Comparison of ENCODE assay signal across 10 cellular contexts in genomic region chr6:33607784-33608161, GRCh38.
DNase-seq lines count a peak whose midpoint lies in the region; ATAC-seq and TF ChIP-seq lines count a peak whose summit lies in the region.
"Had no signal": no experiment of that assay in that cellular context is flagged by ENCODE, and none has a peak within 500 bp of the region (broad histone marks: within the 10 kb centered on the region; RNA-seq: fewer than 3 reads in every experiment).

No MANE protein-coding gene starts in this region.

- no peak overlapping the region for H3K4me3 ChIP-seq in GM12865 (ENCODE audit: low read depth, low read length)
- H3K4me3 ChIP-seq: coronary artery had no signal

- TF ChIP-seq CTCF in 22Rv1 (IDR thresholded peaks at IDR 0.05) (peak; percentile 76), GM12865 (IDR thresholded peaks at IDR 0.05; ENCODE audit: insufficient read depth, low read depth, low read length, missing control alignments) (peak; percentile 65)

- ATAC-seq in SK-N-SH treated with all-trans-retinoic acid at 6 μM for 48 hours: no peak; the same call in 2 of the 3 replicates
- no peak for ATAC-seq in HG02938 (IDR thresholded peaks at IDR 0.05; ENCODE audit: unreplicated experiment)

- peak; percentile 65 for DNase-seq in GM12865 (ENCODE audit: low read depth)
- peak; percentile 75 for DNase-seq in germinal center (ENCODE audit: low spot score)
- no peak for DNase-seq in T1000 (lab: John Stamatoyannopoulos, UW)
- DNase-seq in iPS-NIHi7 (ENCODE audit: extremely low spot score): no peak
- no peak for DNase-seq in middle frontal gyrus (ENCODE audit: extremely low spot score, low spot score)
- DNase-seq: SW 1271 had no signal

- no peak overlapping the region for H3K27ac ChIP-seq in 22Rv1
- H3K27ac ChIP-seq: coronary artery had no signal

TF ChIP-seq in SK-N-SH treated with all-trans-retinoic acid at 6 μM for 48 hours, 23 proteins besides CTCF, POLR2A, EP300 and RAD21:
- TF ChIP-seq ZNF70 (CRISPR knock-in tag; IDR thresholded peaks at IDR 0.05): 0 out of 2 replicates have a peak, but pooled peaks have one; percentile 2
- TF ChIP-seq SNAI2 (CRISPR knock-in tag; IDR thresholded peaks at IDR 0.05): no peak

Comparison
In these comparisons a context has a peak if more than half of its experiments do, and no peak if none do; other contexts are left out.
1. DNase-seq: peak in GM12865 (single experiment) and germinal center (single experiment); none in T1000 (single experiment), iPS-NIHi7 (single experiment) and middle frontal gyrus (single experiment).